ENCODE assay signal across 14 cellular contexts in the genomic region with DNA sequence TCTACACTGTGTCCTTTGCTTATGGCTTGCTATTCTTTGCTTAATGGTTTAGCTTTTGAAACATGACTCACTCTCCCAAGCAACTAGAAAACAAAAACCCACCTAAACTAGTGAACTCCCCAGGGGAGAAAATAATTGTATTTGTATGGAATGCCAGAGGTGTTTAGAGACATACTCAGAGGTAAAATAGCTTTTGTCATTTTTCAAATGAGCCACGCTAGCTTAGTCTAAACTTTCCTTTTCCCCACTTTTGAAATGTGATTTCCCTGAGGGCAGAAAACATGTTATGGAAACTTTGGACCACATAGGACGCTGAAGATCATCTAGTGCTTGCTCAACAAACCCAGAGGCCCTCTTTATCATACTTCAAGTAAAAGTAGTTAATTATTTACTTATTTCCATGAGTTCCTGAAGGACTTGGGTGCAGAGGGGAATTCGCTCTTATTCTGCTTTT. TPM values are rescaled to one million over a fixed set of nuclear protein-coding genes. Genes with fewer than 3 reads are reported as not detected.
DNase-seq lines count a peak whose midpoint lies in the region; ATAC-seq and TF ChIP-seq lines count a peak whose summit lies in the region.
"Had no signal": no experiment of that assay in that cellular context is flagged by ENCODE, and none has a peak within 500 bp of the region (broad histone marks: within the 10 kb centered on the region; RNA-seq: fewer than 3 reads in every experiment).

No MANE protein-coding gene starts in this region.

- H3K4me3 ChIP-seq in NT2/D1 (ENCODE audit: insufficient read length, low read depth) (no peak overlapping the region), epithelial cell of proximal tubule (ENCODE audit: low read depth, low read length) (no peak overlapping the region), trophoblast cell (ENCODE audit: low read depth, low read length) (no peak overlapping the region), SK-N-SH (ENCODE audit: low read depth in 2 of 2, low read length in 1 of 2) (no peak overlapping the region)

- no peaks in the 10 kb centered on the region for H3K27me3 ChIP-seq in NT2/D1 (ENCODE audit: insufficient read depth, insufficient read length)
- H3K27me3 ChIP-seq in trophoblast cell (ENCODE audit: insufficient read depth, low read length), result no peaks in the 10 kb centered on the region
- peaks cover 7% of the 10 kb centered on the region; the same call in 1 of the 2 replicates for H3K27me3 ChIP-seq in SK-N-SH (ENCODE audit: insufficient read depth)

- H4K20me1 ChIP-seq in SK-N-SH (ENCODE audit: insufficient read depth), result no peaks in the 10 kb centered on the region

- no peak for DNase-seq in activated CD4-positive, alpha-beta T cell treated with anti-CD3 and anti-CD28 coated beads for 36 hours
- DNase-seq in activated CD4-positive, alpha-beta T cell treated with anti-CD3 and anti-CD28 coated beads, Interleukin-2, amount 50 U/mL, for 48 hours, result no peak
- DNase-seq in NT2/D1 (ENCODE audit: low read depth, low spot score) (peak; percentile 8), epithelial cell of proximal tubule (ENCODE audit: low read depth) (peak; percentile 83), trophoblast cell (peak; percentile 73 to 99), OCI-M2 (lab: John Stamatoyannopoulos, UW; ENCODE audit: unreplicated experiment) (no peak), SK-N-SH (no peak)
- DNase-seq: DND-41, NCI-H1694 treated with DMSO at 0.1 percent for 48 hours, PC-3 had no signal

- no peak overlapping the region for H2AK5ac ChIP-seq in trophoblast cell (ENCODE audit: low read length)

- WGBS in trophoblast cell (ENCODE audit: extremely low coverage, insufficient coverage, insufficient read length), result no CpG with 5 or more reads among the region's 3 CpGs
- WGBS in SK-N-SH (ENCODE audit: low lambda C conversion rate), result 9% methylated on average over 3 of the region's 3 CpGs

- H3F3A ChIP-seq in SK-N-SH (replicated peaks; ENCODE audit: insufficient read depth), result no peaks in the 10 kb centered on the region

- H2BK120ac ChIP-seq in trophoblast cell (ENCODE audit: insufficient read depth, low read length, poor library complexity), result no peak overlapping the region

- H3K23ac ChIP-seq in trophoblast cell (ENCODE audit: low read length), result no peak overlapping the region

- H4K91ac ChIP-seq in trophoblast cell (ENCODE audit: low read depth, low read length), result no peak overlapping the region

- intact Hi-C loops in activated CD4-positive, alpha-beta T cell treated with anti-CD3 and anti-CD28 coated beads for 36 hours (cut with DNase I, micrococcal nuclease), result no loop called here

- peaks cover 93% of the 10 kb centered on the region for H3K4me1 Mint-ChIP-seq in activated CD4-positive, alpha-beta T cell treated with anti-CD3 and anti-CD28 coated beads for 36 hours

- TF ChIP-seq RAD21 in SK-N-SH (IDR thresholded peaks at IDR 0.05; ENCODE audit: low read length), result no peak

- H3K14ac ChIP-seq in trophoblast cell (ENCODE audit: low read length), result no peak overlapping the region

- H3K4me2 ChIP-seq in trophoblast cell (ENCODE audit: low read length), result no peak overlapping the region
- no peak overlapping the region for H3K4me2 ChIP-seq in SK-N-SH

- H2AFZ ChIP-seq in trophoblast cell (ENCODE audit: insufficient read depth, low read length, poor library complexity) (no peak overlapping the region), SK-N-SH (ENCODE audit: low read depth) (no peak overlapping the region)

- TF ChIP-seq CTCF in epithelial cell of proximal tubule (conservative IDR thresholded peaks at IDR 0.05; ENCODE audit: low read depth, low read length) (no peak), SK-N-SH (IDR thresholded peaks at IDR 0.05) (no peak)

- H2BK5ac ChIP-seq in trophoblast cell (ENCODE audit: low read depth, low read length, poor library complexity), result no peak overlapping the region

- H3K4ac ChIP-seq in trophoblast cell (ENCODE audit: low read depth, low read length), result no peak overlapping the region

- H3K27me3 Mint-ChIP-seq in activated CD4-positive, alpha-beta T cell treated with anti-CD3 and anti-CD28 coated beads for 36 hours, result no peaks in the 10 kb centered on the region

- H3K79me2 ChIP-seq in trophoblast cell (ENCODE audit: control insufficient read depth, insufficient read depth, low read length, poor library complexity) (no peaks in the 10 kb centered on the region), SK-N-SH (ENCODE audit: insufficient read depth) (no peaks in the 10 kb centered on the region)

- no peaks in the 10 kb centered on the region for H3K36me3 ChIP-seq in NT2/D1 (ENCODE audit: insufficient read depth, insufficient read length, low read length)
- H3K36me3 ChIP-seq in trophoblast cell (ENCODE audit: control insufficient read depth in 1 of 2, insufficient read depth in 2 of 2, low read length in 2 of 2), result no peaks in the 10 kb centered on the region
- H3K36me3 ChIP-seq in SK-N-SH (replicated peaks in 1 of 2; ENCODE audit: control insufficient read depth in 1 of 2, insufficient read depth in 2 of 2, low read length in 1 of 2), result no peaks in the 10 kb centered on the region

- no peak overlapping the region for H3K9ac ChIP-seq in NT2/D1 (ENCODE audit: insufficient read length, low read depth)
- H3K9ac ChIP-seq in trophoblast cell (ENCODE audit: low read length), result no peak overlapping the region
- no peak overlapping the region for H3K9ac ChIP-seq in SK-N-SH

- H3K9me3 ChIP-seq in NT2/D1 (ENCODE audit: insufficient read depth, low read length) (no peaks in the 10 kb centered on the region), trophoblast cell (ENCODE audit: insufficient read depth, low read depth, low read length) (no peaks in the 10 kb centered on the region), SK-N-SH (no peaks in the 10 kb centered on the region)

- peaks cover 32% of the 10 kb centered on the region for H3K36me3 Mint-ChIP-seq in activated CD4-positive, alpha-beta T cell treated with anti-CD3 and anti-CD28 coated beads for 36 hours (ENCODE audit: low read depth)

- H3K4me1 ChIP-seq in NT2/D1 (ENCODE audit: insufficient read depth, insufficient read length) (no peaks in the 10 kb centered on the region), trophoblast cell (ENCODE audit: control insufficient read depth in 1 of 2, insufficient read depth in 2 of 2, low read length in 2 of 2) (no peaks in the 10 kb centered on the region), SK-N-SH (ENCODE audit: control insufficient read depth in 1 of 2, insufficient read depth in 2 of 2, low read depth in 1 of 2, low read length in 1 of 2) (no peaks in the 10 kb centered on the region)

- no peak overlapping the region for H4K8ac ChIP-seq in trophoblast cell (ENCODE audit: low read depth, low read length)

- peak overlapping the region; percentile 72 for H3K27ac Mint-ChIP-seq in activated CD4-positive, alpha-beta T cell treated with anti-CD3 and anti-CD28 coated beads for 36 hours

- H3K4me3 Mint-ChIP-seq in activated CD4-positive, alpha-beta T cell treated with anti-CD3 and anti-CD28 coated beads for 36 hours, result peak overlapping the region; percentile 10

- POLR2A ChIA-PET in activated CD4-positive, alpha-beta T cell treated with anti-CD3 and anti-CD28 coated beads for 36 hours (lab: Charles Lee), result interaction anchor here (0.6 to 0.9 kb wide), 4 partner anchors 13 to 406 kb away, joined by 3 to 4 read pairs (median 4); no protein-coding TSS in a partner anchor
- POLR2A ChIA-PET in SK-N-SH (lab: Yijun Ruan, JAX), result no interaction called here

- H4K12ac ChIP-seq in trophoblast cell (ENCODE audit: low read depth, low read length), result no peak overlapping the region

- no peak overlapping the region for H2BK12ac ChIP-seq in trophoblast cell (ENCODE audit: low read length)

- H3K79me1 ChIP-seq in trophoblast cell (ENCODE audit: low read length), result no peaks in the 10 kb centered on the region

- H3K9me2 ChIP-seq in SK-N-SH, result no peaks in the 10 kb centered on the region

- ATAC-seq in activated CD4-positive, alpha-beta T cell treated with anti-CD3 and anti-CD28 coated beads for 36 hours, result no peak
- ATAC-seq in GM21786 (IDR thresholded peaks at IDR 0.05; ENCODE audit: unreplicated experiment), result no peak
- ATAC-seq: PC-3 had no signal

- CTCF ChIA-PET in activated CD4-positive, alpha-beta T cell treated with anti-CD3 and anti-CD28 coated beads for 36 hours (lab: Charles Lee), result interaction anchor here (1.0 to 5.3 kb wide), 11 partner anchors 9 to 416 kb away, joined by 3 to 31 read pairs (median 4); partner anchors contain the start of genes ACVR1 and CYTIP
- CTCF ChIA-PET in SK-N-SH (lab: Yijun Ruan, JAX), result interaction anchor here (0.6 to 1.4 kb wide), 3 partner anchors 12 to 45 kb away, joined by 3 read pairs; no protein-coding TSS in a partner anchor

- no peak overlapping the region for H3K18ac ChIP-seq in trophoblast cell (ENCODE audit: low read length)

- H3K27ac ChIP-seq in trophoblast cell (ENCODE audit: low read depth, low read length), result no peak overlapping the region
- no peak overlapping the region for H3K27ac ChIP-seq in SK-N-SH (ENCODE audit: low read depth in 2 of 2, low read length in 1 of 2)
- H3K27ac ChIP-seq: HL-60 had no signal

- H3K9me3 Mint-ChIP-seq in activated CD4-positive, alpha-beta T cell treated with anti-CD3 and anti-CD28 coated beads for 36 hours (ENCODE audit: low read depth), result no peaks in the 10 kb centered on the region

- no peak for TF ChIP-seq EP300 in SK-N-SH (IDR thresholded peaks at IDR 0.05; ENCODE audit: borderline replicate concordance in 1 of 2, low read depth in 1 of 2, low read length in 1 of 2)

TF ChIP-seq in SK-N-SH, 30 proteins besides CTCF, POLR2A, EP300 and RAD21 (continues in another document):
- TF ChIP-seq USF2 (IDR thresholded peaks at IDR 0.05; ENCODE audit: borderline replicate concordance, low read depth, low read length) (no peak), NRF1 (IDR thresholded peaks at IDR 0.05; ENCODE audit: low read depth, low read length) (no peak), MXI1 (IDR thresholded peaks at IDR 0.05; ENCODE audit: low read depth, low read length) (no peak)

RNA-seq across cellular contexts. Expression of gene CYTIP, which starts 16.5 kb away (rescaled TPM):
- 100 to 1,000 TPM; 470 to 536 TPM for total RNA-seq in activated CD4-positive, alpha-beta T cell treated with anti-CD3 and anti-CD28 coated beads for 36 hours
- 1.3 and 4.8 TPM in 2 replicates for total RNA-seq in epithelial cell of proximal tubule
- polyA plus RNA-seq in trophoblast cell (2013), result 0.10 and 0.25 TPM in 2 replicates
- polyA plus RNA-seq in SK-N-SH (2012; rRNA removed), result not detected in 2 replicates
- not detected in 2 replicates for polyA plus RNA-seq in SK-N-SH (2012; cell fraction: cytosol; rRNA removed)
- polyA plus RNA-seq in SK-N-SH (2012; cell fraction: nucleus; rRNA removed), result not detected in 2 replicates
- total RNA-seq: A172, dermis microvascular lymphatic vessel endothelial cell had no signal

Comparison
In these comparisons a context has a peak if more than half of its experiments do, and no peak if none do; other contexts are left out.
1. DNase-seq: peak in NT2/D1 (single experiment), epithelial cell of proximal tubule (single experiment) and trophoblast cell (2 of 2); none in activated CD4-positive, alpha-beta T cell treated with anti-CD3 and anti-CD28 coated beads for 36 hours (single experiment), activated CD4-positive, alpha-beta T cell treated with anti-CD3 and anti-CD28 coated beads, Interleukin-2, amount 50 U/mL, for 48 hours (0 of 2), OCI-M2 (single experiment) and SK-N-SH (single experiment).
2. RNA of gene CYTIP, which starts 16.5 kb away (total RNA-seq): 470 to 536 TPM in activated CD4-positive, alpha-beta T cell treated with anti-CD3 and anti-CD28 coated beads for 36 hours; 1.3 to 4.8 TPM in epithelial cell of proximal tubule; every median in the first group is over 10 times any median in the second.